Comparison of ENCODE assay signal across 1 cellular context in genomic region chr11:64799256-64799924, GRCh38.
A peak's percentile ranks its signal among the peaks of the same experiment; 100 is the strongest.
TF ChIP-seq lines count a peak whose summit lies in the region.

No MANE protein-coding gene starts in this region.

TF ChIP-seq in K562, 482 proteins besides CTCF, POLR2A, EP300 and RAD21:
- TF ChIP-seq ZNF444 (CRISPR knock-in tag; IDR thresholded peaks at IDR 0.05) (no peak), CAMTA2 (CRISPR knock-in tag; conservative IDR thresholded peaks at IDR 0.05) (no peak), SAP30 (IDR thresholded peaks at IDR 0.05; ENCODE audit: borderline replicate concordance, insufficient read depth, low read depth, low read length, poor library complexity, severe bottlenecking) (no peak)
- TF ChIP-seq, protein P1, sequence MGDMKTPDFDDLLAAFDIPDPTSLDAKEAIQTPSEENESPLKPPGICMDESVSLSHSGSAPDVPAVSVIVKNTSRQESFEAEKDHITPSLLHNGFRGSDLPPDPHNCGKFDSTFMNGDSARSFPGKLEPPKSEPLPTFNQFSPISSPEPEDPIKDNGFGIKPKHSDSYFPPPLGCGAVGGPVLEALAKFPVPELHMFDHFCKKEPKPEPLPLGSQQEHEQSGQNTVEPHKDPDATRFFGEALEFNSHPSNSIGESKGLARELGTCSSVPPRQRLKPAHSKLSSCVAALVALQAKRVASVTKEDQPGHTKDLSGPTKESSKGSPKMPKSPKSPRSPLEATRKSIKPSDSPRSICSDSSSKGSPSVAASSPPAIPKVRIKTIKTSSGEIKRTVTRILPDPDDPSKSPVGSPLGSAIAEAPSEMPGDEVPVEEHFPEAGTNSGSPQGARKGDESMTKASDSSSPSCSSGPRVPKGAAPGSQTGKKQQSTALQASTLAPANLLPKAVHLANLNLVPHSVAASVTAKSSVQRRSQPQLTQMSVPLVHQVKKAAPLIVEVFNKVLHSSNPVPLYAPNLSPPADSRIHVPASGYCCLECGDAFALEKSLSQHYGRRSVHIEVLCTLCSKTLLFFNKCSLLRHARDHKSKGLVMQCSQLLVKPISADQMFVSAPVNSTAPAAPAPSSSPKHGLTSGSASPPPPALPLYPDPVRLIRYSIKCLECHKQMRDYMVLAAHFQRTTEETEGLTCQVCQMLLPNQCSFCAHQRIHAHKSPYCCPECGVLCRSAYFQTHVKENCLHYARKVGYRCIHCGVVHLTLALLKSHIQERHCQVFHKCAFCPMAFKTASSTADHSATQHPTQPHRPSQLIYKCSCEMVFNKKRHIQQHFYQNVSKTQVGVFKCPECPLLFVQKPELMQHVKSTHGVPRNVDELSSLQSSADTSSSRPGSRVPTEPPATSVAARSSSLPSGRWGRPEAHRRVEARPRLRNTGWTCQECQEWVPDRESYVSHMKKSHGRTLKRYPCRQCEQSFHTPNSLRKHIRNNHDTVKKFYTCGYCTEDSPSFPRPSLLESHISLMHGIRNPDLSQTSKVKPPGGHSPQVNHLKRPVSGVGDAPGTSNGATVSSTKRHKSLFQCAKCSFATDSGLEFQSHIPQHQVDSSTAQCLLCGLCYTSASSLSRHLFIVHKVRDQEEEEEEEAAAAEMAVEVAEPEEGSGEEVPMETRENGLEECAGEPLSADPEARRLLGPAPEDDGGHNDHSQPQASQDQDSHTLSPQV (IDR thresholded peaks at IDR 0.05) = 0 out of 2 replicates have a peak, but pooled peaks have one; percentile 31
